In genomic region chr7:95396136-95397032, GRCh38 we compare ENCODE assay signal across 8 cellular contexts. TPM values are rescaled to one million over a fixed set of nuclear protein-coding genes. Genes with fewer than 3 reads are reported as not detected.
DNase-seq lines count a peak whose midpoint lies in the region; ATAC-seq lines count a peak whose summit lies in the region.

PON3 (minus strand) TSS chr7:95396375; CDS start chr7:95396350, 25 bp downstream.

- ATAC-seq in Right ventricle myocardium superior (ENCODE audit: poor library complexity): peak; percentile 71
- ATAC-seq in GM19467 (IDR thresholded peaks at IDR 0.05; ENCODE audit: unreplicated experiment): no peak

- no peaks in the 10 kb centered on the region for H3K36me3 ChIP-seq in skeletal muscle tissue (ENCODE audit: control insufficient read depth in 3 of 3, insufficient read depth in 3 of 3, low read length in 3 of 3)

- H3K9me3 ChIP-seq in skeletal muscle tissue (ENCODE audit: control insufficient read depth in 3 of 3, low read length in 3 of 3): no peaks in the 10 kb centered on the region

- DNase-seq in stimulated activated CD4-positive, alpha-beta T cell treated with anti-CD3 and anti-CD28 coated beads, Interleukin-12 subunit alpha, Interleukin-12 subunit beta, amount 100 ng/mL, for 4 hours: peak; percentile 5
- DNase-seq in stimulated activated CD4-positive, alpha-beta T cell treated with anti-CD3 and anti-CD28 coated beads, Interleukin-4, amount 100 ng/mL, for 24 hours: no peak
- peak in 2 of 3 experiments; percentile 1 to 2 for DNase-seq in activated CD8-positive, alpha-beta memory T cell treated with anti-CD3 and anti-CD28 coated beads for 48 hours (ENCODE audit: low read depth in 2 of 3, low spot score in 2 of 3)
- DNase-seq in Right ventricle myocardium superior (no peak), NCI-H748 treated with DMSO at 0.1 percent for 48 hours (lab: John Stamatoyannopoulos, UW) (no peak), SHP77 treated with DMSO at 0.1 percent for 48 hours (lab: John Stamatoyannopoulos, UW) (no peak)

- H3K27me3 ChIP-seq in skeletal muscle tissue (ENCODE audit: control insufficient read depth in 3 of 3, insufficient read depth in 3 of 3, low read length in 3 of 3): peaks cover 0 to 6% (median 4%) of the 10 kb centered on the region in 3 donors

- H3K4me3 ChIP-seq in skeletal muscle tissue (ENCODE audit: low read length in 3 of 3): peak within 1 kb of the TSS; percentile 24 to 68 (median 49)

- no peaks in the 10 kb centered on the region for H3K4me1 ChIP-seq in skeletal muscle tissue (ENCODE audit: control insufficient read depth in 3 of 3, insufficient read depth in 3 of 3, low read length in 3 of 3)

- peak within 1 kb of the TSS; percentile 32 to 55 (median 47) for H3K9ac ChIP-seq in skeletal muscle tissue (ENCODE audit: low read depth in 1 of 3, low read length in 3 of 3)

- no peak within 1 kb of the TSS for H3K27ac ChIP-seq in skeletal muscle tissue (ENCODE audit: low read depth, low read length)

- intact Hi-C loops in Right ventricle myocardium superior (cut with DNase I): no loop called here

RNA-seq across cellular contexts. Expression of gene PON3, which starts in this region (rescaled TPM):
- total RNA-seq in Right ventricle myocardium superior (0.56 TPM), skeletal muscle tissue (5.2 TPM)

Comparison
In these comparisons a context has a peak if more than half of its experiments do, and no peak if none do; other contexts are left out.
1. DNase-seq: peak in stimulated activated CD4-positive, alpha-beta T cell treated with anti-CD3 and anti-CD28 coated beads, Interleukin-12 subunit alpha, Interleukin-12 subunit beta, amount 100 ng/mL, for 4 hours (single experiment) and activated CD8-positive, alpha-beta memory T cell treated with anti-CD3 and anti-CD28 coated beads for 48 hours (2 of 3); none in stimulated activated CD4-positive, alpha-beta T cell treated with anti-CD3 and anti-CD28 coated beads, Interleukin-4, amount 100 ng/mL, for 24 hours (single experiment), Right ventricle myocardium superior (single experiment), NCI-H748 treated with DMSO at 0.1 percent for 48 hours (single experiment) and SHP77 treated with DMSO at 0.1 percent for 48 hours (single experiment).
2. Peak in ATAC-seq in Right ventricle myocardium superior; RNA of the gene not detected or under 1 TPM.